ENCODE assay signal across 15 cellular contexts in the genomic region with DNA sequence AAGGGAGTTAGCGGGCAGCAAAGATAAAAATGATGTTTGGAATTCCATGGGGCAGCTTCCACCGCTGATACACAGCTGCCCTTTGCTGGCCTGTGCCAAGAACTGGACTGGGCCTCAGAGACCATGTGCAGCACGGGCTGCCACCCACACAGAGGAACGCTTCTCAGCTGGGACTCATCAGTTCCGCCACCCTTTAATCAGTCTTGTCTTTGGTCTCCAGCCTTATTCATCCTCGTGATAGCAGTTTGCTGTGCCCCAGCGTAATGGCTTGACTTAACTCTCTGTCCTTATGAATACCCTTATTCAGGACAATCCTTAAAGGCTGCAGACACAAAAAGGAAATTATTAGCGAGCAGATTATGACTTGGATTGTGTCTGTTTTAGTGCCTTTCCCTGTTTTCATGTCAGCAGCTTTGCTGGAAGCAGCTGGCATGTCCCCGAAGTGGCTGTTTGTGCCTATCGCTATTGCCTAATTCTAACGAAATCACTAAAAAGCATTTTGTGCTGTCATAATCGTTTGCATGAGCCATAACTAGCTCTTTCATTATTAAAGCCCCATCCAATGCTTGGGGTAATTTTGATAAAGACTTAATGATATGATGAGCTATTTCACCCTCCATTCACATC.
DNase-seq lines count a peak whose midpoint lies in the region; FAIRE-seq and TF ChIP-seq lines count a peak whose summit lies in the region.
"Had no signal": no experiment of that assay in that cellular context is flagged by ENCODE, and none has a peak within 500 bp of the region (broad histone marks: within the 10 kb centered on the region; RNA-seq: fewer than 3 reads in every experiment).

No MANE protein-coding gene starts in this region.

- H3K27me3 ChIP-seq in left ventricle myocardium inferior (ENCODE audit: low read depth) (no peaks in the 10 kb centered on the region), ovary (no peaks in the 10 kb centered on the region), small intestine (ENCODE audit: control insufficient read depth in 2 of 2, insufficient read depth in 2 of 2, low read length in 2 of 2) (no peaks in the 10 kb centered on the region)
- no peaks in the 10 kb centered on the region for H3K27me3 ChIP-seq in CD4-positive, alpha-beta memory T cell (ENCODE audit: insufficient read depth, low read length)
- H3K27me3 ChIP-seq: adrenal gland had no signal

- WGBS in ovary, 3 donors, result 16 to 25% (median 20%) methylated on average over 12 of the region's 12 CpGs
- WGBS in small intestine, 3 donors, result 60 to 67% (median 66%) methylated on average over 12 of the region's 12 CpGs

- H3K9me3 Mint-ChIP-seq in CD4-positive, alpha-beta memory T cell, result no peaks in the 10 kb centered on the region
- no peaks in the 10 kb centered on the region for H3K9me3 Mint-ChIP-seq in CD14-positive monocyte
- H3K9me3 Mint-ChIP-seq: CD4-positive, CD25-positive, alpha-beta regulatory T cell had no signal

- H3K36me3 Mint-ChIP-seq in CD4-positive, alpha-beta memory T cell, result peaks cover 2 to 4% of the 10 kb centered on the region in 2 donors
- peaks cover under 1% of the 10 kb centered on the region in 2 donors for H3K36me3 Mint-ChIP-seq in CD14-positive monocyte
- H3K36me3 Mint-ChIP-seq: CD4-positive, CD25-positive, alpha-beta regulatory T cell had no signal

- CTCF ChIA-PET in CD4-positive, alpha-beta memory T cell (lab: Charles Lee; ENCODE audit: partially characterized antibody), result interaction anchor here (1.5 kb wide), 1 partner anchor 68 kb away, joined by 3 read pairs; no protein-coding TSS in a partner anchor

- no peak overlapping the region for H3K4me3 ChIP-seq in left ventricle myocardium inferior
- no peak overlapping the region for H3K4me3 ChIP-seq in CD4-positive, alpha-beta memory T cell (ENCODE audit: low read length in 2 of 2)
- H3K4me3 ChIP-seq in ovary, result no peak overlapping the region
- no peak overlapping the region for H3K4me3 ChIP-seq in small intestine (ENCODE audit: low read depth in 1 of 2, low read length in 2 of 2)
- H3K4me3 ChIP-seq: adrenal gland had no signal

- H3K4me3 Mint-ChIP-seq in CD4-positive, alpha-beta memory T cell, result no peak overlapping the region
- no peak overlapping the region for H3K4me3 Mint-ChIP-seq in CD14-positive monocyte
- H3K4me3 Mint-ChIP-seq: CD4-positive, CD25-positive, alpha-beta regulatory T cell had no signal

- H3K4me1 ChIP-seq in left ventricle myocardium inferior (peaks cover 14% of the 10 kb centered on the region), ovary (ENCODE audit: insufficient read depth) (peaks cover 9% of the 10 kb centered on the region), small intestine (ENCODE audit: control insufficient read depth in 2 of 2, insufficient read depth in 1 of 2, low read depth in 1 of 2, low read length in 1 of 2) (no peaks in the 10 kb centered on the region)
- H3K4me1 ChIP-seq in CD4-positive, alpha-beta memory T cell (ENCODE audit: insufficient read depth, low read length), result no peaks in the 10 kb centered on the region
- H3K4me1 ChIP-seq: adrenal gland had no signal

- H3K27ac Mint-ChIP-seq in CD4-positive, alpha-beta memory T cell, result no peak overlapping the region
- H3K27ac Mint-ChIP-seq in CD14-positive monocyte, result no peak overlapping the region
- H3K27ac Mint-ChIP-seq: CD4-positive, CD25-positive, alpha-beta regulatory T cell had no signal

- H3K36me3 ChIP-seq in left ventricle myocardium inferior (peaks cover 9% of the 10 kb centered on the region), ovary (no peaks in the 10 kb centered on the region), small intestine (ENCODE audit: control insufficient read depth in 2 of 2, insufficient read depth in 2 of 2, low read length in 2 of 2) (no peaks in the 10 kb centered on the region)
- no peaks in the 10 kb centered on the region for H3K36me3 ChIP-seq in CD4-positive, alpha-beta memory T cell (ENCODE audit: insufficient read depth, low read length)
- H3K36me3 ChIP-seq: adrenal gland had no signal

- no peak for TF ChIP-seq EP300 in ovary (IDR thresholded peaks at IDR 0.05)

- intact Hi-C loops in left ventricle myocardium inferior (cut with micrococcal nuclease) (no loop called here), posterior cingulate gyrus (cut with DNase I) (loop anchor here (5.0 kb wide), 1 partner anchor 36 kb away; no protein-coding TSS in a partner anchor), CD14-positive monocyte (cut with micrococcal nuclease) (no loop called here), ovary (cut with DNase I) (no loop called here)
- intact Hi-C loops in CD4-positive, alpha-beta memory T cell (cut with micrococcal nuclease), result no loop called here

- H3K9me3 ChIP-seq in left ventricle myocardium inferior (replicated peaks), result no peaks in the 10 kb centered on the region
- H3K9me3 ChIP-seq in CD4-positive, alpha-beta memory T cell (ENCODE audit: control insufficient read depth in 1 of 2, low read length in 2 of 2), result no peaks in the 10 kb centered on the region
- no peaks in the 10 kb centered on the region for H3K9me3 ChIP-seq in ovary
- no peaks in the 10 kb centered on the region for H3K9me3 ChIP-seq in small intestine (ENCODE audit: control insufficient read depth, low read depth)
- H3K9me3 ChIP-seq: adrenal gland had no signal

- POLR2A ChIA-PET in CD4-positive, alpha-beta memory T cell (lab: Charles Lee; ENCODE audit: partially characterized antibody), result no interaction called here

- DNase-seq in GM04503 (ENCODE audit: low read depth) (peak; percentile 26), caudate nucleus (lab: John Stamatoyannopoulos, UW) (peak in 56 of 61 donors; percentile 9 to 89 (median 70)), left ventricle myocardium inferior (peak; percentile 31), posterior cingulate gyrus (peak; percentile 43 to 95 (median 65)), CD14-positive monocyte (ENCODE audit: low spot score) (no peak), ovary (no peak), small intestine (no peak)
- no peak for DNase-seq in CD4-positive, alpha-beta memory T cell
- DNase-seq: activated CD8-positive, alpha-beta memory T cell treated with anti-CD3 and anti-CD28 coated beads, Interleukin-2, amount 50 U/mL, for 48 hours; adrenal gland; CD4-positive, CD25-positive, alpha-beta regulatory T cell; MV-4-11; SHP77; stimulated activated naive CD4-positive, alpha-beta T cell had no signal

- TF ChIP-seq POLR2A in ovary (IDR thresholded peaks at IDR 0.05), result no peak

- H3K4me1 Mint-ChIP-seq in CD4-positive, alpha-beta memory T cell, result no peaks in the 10 kb centered on the region
- H3K4me1 Mint-ChIP-seq in CD14-positive monocyte, result no peaks in the 10 kb centered on the region
- H3K4me1 Mint-ChIP-seq: CD4-positive, CD25-positive, alpha-beta regulatory T cell had no signal

- no peak for TF ChIP-seq CTCF in left ventricle myocardium inferior (IDR thresholded peaks at IDR 0.05; ENCODE audit: borderline replicate concordance)
- TF ChIP-seq CTCF in CD14-positive monocyte (IDR thresholded peaks at IDR 0.05), result no peak
- no peak for TF ChIP-seq CTCF in ovary (IDR thresholded peaks at IDR 0.05)

- H3K27me3 Mint-ChIP-seq in CD4-positive, alpha-beta memory T cell, result peaks cover 0 to 3% of the 10 kb centered on the region in 2 donors
- H3K27me3 Mint-ChIP-seq in CD14-positive monocyte (ENCODE audit: low read depth in 3 of 3), result peaks cover 0 to 3% (median 0%) of the 10 kb centered on the region in 3 donors

- H3K27ac ChIP-seq in caudate nucleus (ENCODE audit: low read depth, low read length) (peak overlapping the region; percentile 31), left ventricle myocardium inferior (replicated peaks) (peak overlapping the region; percentile 15), ovary (no peak overlapping the region), small intestine (ENCODE audit: low read depth in 1 of 2, low read length in 1 of 2) (no peak overlapping the region)
- no peak overlapping the region for H3K27ac ChIP-seq in CD4-positive, alpha-beta memory T cell (ENCODE audit: low read depth, low read length)
- H3K27ac ChIP-seq: adrenal gland, VCaP had no signal

- FAIRE-seq in small intestine (lab: Jason Lieb, UNC), result no peak

Comparison
In these comparisons a context has a peak if more than half of its experiments do, and no peak if none do; other contexts are left out.
1. DNase-seq: peak in GM04503 (single experiment), caudate nucleus (56 of 61), left ventricle myocardium inferior (single experiment) and posterior cingulate gyrus (10 of 10); none in CD4-positive, alpha-beta memory T cell (0 of 5), CD14-positive monocyte (single experiment), ovary (0 of 5) and small intestine (single experiment).
2. H3K27ac ChIP-seq: peak in caudate nucleus (single experiment) and left ventricle myocardium inferior (single experiment); none in CD4-positive, alpha-beta memory T cell (single experiment), ovary (0 of 2) and small intestine (0 of 2).